ENCODE assay signal across 8 cellular contexts in the genomic region with DNA sequence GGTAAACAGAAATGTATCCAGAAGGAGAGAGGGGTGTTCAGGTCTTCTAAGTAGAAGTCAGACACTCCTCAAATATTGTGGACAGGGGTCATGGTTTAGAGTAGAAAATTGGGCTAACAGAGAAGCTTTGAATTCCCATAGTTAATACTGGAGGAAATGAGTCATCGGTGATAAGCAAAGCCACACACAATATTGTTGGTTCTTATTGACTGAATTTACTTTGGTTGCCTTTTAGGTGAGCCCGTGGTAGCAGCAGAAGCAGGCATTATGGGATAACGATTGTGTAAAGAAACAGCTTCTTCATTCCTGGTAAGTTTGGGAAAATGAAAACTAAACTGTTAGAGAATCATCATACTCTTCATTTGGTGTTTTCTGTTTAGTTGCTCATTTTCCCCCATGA.
DNase-seq lines count a peak whose midpoint lies in the region; ATAC-seq and TF ChIP-seq lines count a peak whose summit lies in the region.
"Not testable (repeated sequence)": the region's sequence is repeated elsewhere in the genome, so short reads cannot be mapped to it uniquely, and the experiment has no call there.

No MANE protein-coding gene starts in this region.

- H3K27ac ChIP-seq in ACC112 (ENCODE audit: low read depth, low read length), result peak overlapping the region; percentile 49
- H3K27ac ChIP-seq in foreskin keratinocyte, result not testable (repeated sequence)

- H3K9me3 Mint-ChIP-seq in HFFc6; activated CD8-positive, alpha-beta T cell treated with anti-CD3 and anti-CD28 coated beads, Interleukin-2, amount 10 ng/mL, durations not matched to agents 7 days and 5 days (ENCODE audit: insufficient read depth): not testable (repeated sequence)

- not testable (repeated sequence) for H3K4me1 Mint-ChIP-seq in HFFc6 (ENCODE audit: low read depth)
- H3K4me1 Mint-ChIP-seq in activated CD8-positive, alpha-beta T cell treated with anti-CD3 and anti-CD28 coated beads, Interleukin-2, amount 10 ng/mL, durations not matched to agents 7 days and 5 days (ENCODE audit: low read depth), result peaks cover 13% of the 10 kb centered on the region

- in situ Hi-C loops in astrocyte of the spinal cord (cut with HindIII; ENCODE audit: low sequenced_read_pairs), result not testable (repeated sequence)

- not testable (repeated sequence) for H3K79me2 ChIP-seq in ACC112 (ENCODE audit: control insufficient read depth, insufficient read depth, low read length, unreplicated experiment)

- POLR2A ChIA-PET in activated CD8-positive, alpha-beta T cell treated with anti-CD3 and anti-CD28 coated beads, Interleukin-2, amount 10 ng/mL, durations not matched to agents 7 days and 5 days (lab: Charles Lee), result interaction anchor here (1.1 kb wide), 1 partner anchor 12 kb away, joined by 3 read pairs; no protein-coding TSS in a partner anchor

- CTCF ChIA-PET in activated CD8-positive, alpha-beta T cell treated with anti-CD3 and anti-CD28 coated beads, Interleukin-2, amount 10 ng/mL, durations not matched to agents 7 days and 5 days (lab: Charles Lee), result not testable (repeated sequence)

- not testable (repeated sequence) for ATAC-seq in activated CD8-positive, alpha-beta T cell treated with anti-CD3 and anti-CD28 coated beads, Interleukin-2, amount 10 ng/mL, durations not matched to agents 7 days and 5 days
- ATAC-seq in foreskin keratinocyte, result peak; percentile 71
- ATAC-seq in stimulated activated naive CD8-positive, alpha-beta T cell treated with anti-CD3 and anti-CD28 coated beads, Interleukin-15, Interleukin-2, amounts not matched to agents 100 U/mL and 50 U/mL, for 24 hours, result peak; percentile 64

- peak; percentile 15 for DNase-seq in HFFc6
- DNase-seq in RKO (ENCODE audit: low spot score), result peak; percentile 35
- not testable (repeated sequence) for DNase-seq in activated CD8-positive, alpha-beta T cell treated with anti-CD3 and anti-CD28 coated beads, Interleukin-2, amount 10 ng/mL, durations not matched to agents 7 days and 5 days; stimulated activated naive CD8-positive, alpha-beta T cell treated with anti-CD3 and anti-CD28 coated beads, Interleukin-15, Interleukin-2, amounts not matched to agents 100 U/mL and 50 U/mL, for 24 hours
- DNase-seq in astrocyte of the spinal cord (ENCODE audit: low read depth, low spot score), result peak; percentile 10
- DNase-seq in foreskin keratinocyte, result peak in 1 of 2 donors; percentile 4
- peak; percentile 22 to 24 for DNase-seq in lung microvascular endothelial cell (ENCODE audit: low read depth in 2 of 2)

- H3K27me3 ChIP-seq in ACC112 (ENCODE audit: insufficient read depth, low read length); foreskin keratinocyte: not testable (repeated sequence)

- peak overlapping the region; percentile 85 for H3K27ac Mint-ChIP-seq in HFFc6
- H3K27ac Mint-ChIP-seq in activated CD8-positive, alpha-beta T cell treated with anti-CD3 and anti-CD28 coated beads, Interleukin-2, amount 10 ng/mL, durations not matched to agents 7 days and 5 days, result peak overlapping the region; percentile 48

- H3K27me3 Mint-ChIP-seq in HFFc6 (ENCODE audit: insufficient read depth); activated CD8-positive, alpha-beta T cell treated with anti-CD3 and anti-CD28 coated beads, Interleukin-2, amount 10 ng/mL, durations not matched to agents 7 days and 5 days (ENCODE audit: low read depth): not testable (repeated sequence)

- H3K4me3 ChIP-seq in ACC112 (ENCODE audit: low read depth, low read length); astrocyte of the spinal cord (ENCODE audit: low read depth, low read length): not testable (repeated sequence)

- not testable (repeated sequence) for H3K36me3 ChIP-seq in ACC112 (ENCODE audit: insufficient read depth, low read length)

- not testable (repeated sequence) for TF ChIP-seq CTCF in HFFc6 (IDR thresholded peaks at IDR 0.05); astrocyte of the spinal cord (IDR thresholded peaks at IDR 0.05; ENCODE audit: low read depth, low read length); foreskin keratinocyte (conservative IDR thresholded peaks at IDR 0.05)

- H3K4me1 ChIP-seq in ACC112 (ENCODE audit: control insufficient read depth, insufficient read depth, low read length, unreplicated experiment); foreskin keratinocyte: not testable (repeated sequence)

- not testable (repeated sequence) for H3K36me3 Mint-ChIP-seq in HFFc6 (ENCODE audit: low read depth)
- peaks cover 36% of the 10 kb centered on the region for H3K36me3 Mint-ChIP-seq in activated CD8-positive, alpha-beta T cell treated with anti-CD3 and anti-CD28 coated beads, Interleukin-2, amount 10 ng/mL, durations not matched to agents 7 days and 5 days (ENCODE audit: low read depth)

- H2AFZ ChIP-seq in ACC112 (ENCODE audit: low read length, unreplicated experiment), result not testable (repeated sequence)

- peak overlapping the region; percentile 51; the same call in 1 of the 2 replicates for H3K4me3 Mint-ChIP-seq in HFFc6
- H3K4me3 Mint-ChIP-seq in activated CD8-positive, alpha-beta T cell treated with anti-CD3 and anti-CD28 coated beads, Interleukin-2, amount 10 ng/mL, durations not matched to agents 7 days and 5 days, result not testable (repeated sequence)
